Comparison of ENCODE assay signal across 20 cellular contexts in the genomic region with DNA sequence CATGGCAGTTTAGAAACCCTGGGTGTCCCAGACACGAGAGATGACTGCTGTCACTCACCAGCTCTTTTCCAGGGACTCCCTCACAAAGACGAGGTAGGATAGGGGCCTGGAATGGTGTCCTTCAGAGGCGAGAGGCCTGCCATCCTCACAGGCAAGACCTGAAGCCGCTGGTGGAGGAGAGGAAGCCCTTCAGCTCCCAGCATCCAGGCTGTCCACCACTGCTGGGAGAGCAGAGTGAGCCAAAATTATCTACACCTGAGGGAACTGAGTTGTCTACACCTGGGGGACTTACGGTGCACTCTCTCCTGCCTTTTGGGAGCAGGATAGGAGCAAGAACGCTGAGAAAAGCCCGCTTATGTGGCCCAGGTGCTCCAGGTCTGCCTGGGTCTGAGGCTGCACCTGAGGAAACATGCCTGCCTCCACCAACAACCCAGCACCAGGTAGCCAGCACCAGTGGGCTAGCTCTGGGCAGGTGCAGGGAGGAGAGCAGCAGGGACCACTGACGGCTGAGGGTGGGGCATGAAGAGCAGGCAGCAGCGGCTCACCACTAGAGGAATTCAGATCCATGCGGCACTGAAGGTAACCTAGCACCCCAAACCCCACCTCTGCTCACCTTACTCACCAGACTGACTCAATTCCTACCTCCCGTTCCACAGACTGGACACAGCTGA.
A peak's percentile ranks its signal among the peaks of the same experiment; 100 is the strongest.
DNase-seq lines count a peak whose midpoint lies in the region; ATAC-seq, FAIRE-seq and TF ChIP-seq lines count a peak whose summit lies in the region.
"Had no signal": no experiment of that assay in that cellular context is flagged by ENCODE, and none has a peak within 500 bp of the region (broad histone marks: within the 10 kb centered on the region; RNA-seq: fewer than 3 reads in every experiment).

No MANE protein-coding gene starts in this region.

- FAIRE-seq in H1 (lab: Jason Lieb, UNC) = no peak
- FAIRE-seq in kidney (lab: Jason Lieb, UNC) = no peak
- FAIRE-seq: D721Med, GM12891, HepG2 had no signal

- H3K4ac ChIP-seq in H1 (replicated peaks; ENCODE audit: insufficient read length, low read depth, low read length) = peak overlapping the region; percentile 34

- intact Hi-C loops in activated CD4-positive, alpha-beta T cell treated with anti-CD3 and anti-CD28 coated beads, Interleukin-2, amount 10 ng/mL, durations not matched to agents 24 days and 14 days (cut with micrococcal nuclease) = no loop called here
- intact Hi-C loops in kidney (cut with DNase I) = no loop called here

- TF ChIP-seq EP300 in H1 (IDR thresholded peaks at IDR 0.05; ENCODE audit: borderline replicate concordance in 1 of 2, low read depth in 2 of 2, low read length in 2 of 2) = no peak

- no peak overlapping the region for H3K56ac ChIP-seq in H1 (replicated peaks; ENCODE audit: insufficient read length, low read depth, low read length)

- H3K79me1 ChIP-seq in H1 (ENCODE audit: low read depth, low read length) = no peaks in the 10 kb centered on the region

- no peaks in the 10 kb centered on the region for H4K20me1 ChIP-seq in H1 (replicated peaks in 1 of 2; ENCODE audit: control insufficient read depth in 1 of 2, insufficient read depth in 2 of 2, low read length in 2 of 2)

- H3K79me2 ChIP-seq in H1 (ENCODE audit: control insufficient read depth in 1 of 2, insufficient read depth in 2 of 2, low read length in 2 of 2) = no peaks in the 10 kb centered on the region

- peaks cover 6% of the 10 kb centered on the region; the same call in 1 of the 2 replicates for H3K23me2 ChIP-seq in H1 (ENCODE audit: low read depth, low read length)

- H3K4me1 ChIP-seq in H1 (replicated peaks in 1 of 4; ENCODE audit: control insufficient read depth in 3 of 4, insufficient read depth in 4 of 4, low read length in 3 of 4) = peaks cover 9 to 18% (median 12%) of the 10 kb centered on the region in 4 experiments
- H3K4me1 ChIP-seq in kidney (ENCODE audit: control insufficient read depth in 1 of 2, insufficient read depth in 1 of 2, low read depth in 1 of 2, low read length in 2 of 2) = no peaks in the 10 kb centered on the region
- H3K4me1 ChIP-seq: BE2C had no signal

- H2AK5ac ChIP-seq in H1 (ENCODE audit: low read depth, low read length) = peak overlapping the region; percentile 89; the same call in 1 of the 2 replicates

- H3K14ac ChIP-seq in H1 (ENCODE audit: insufficient read length) = no peak overlapping the region

- no peaks in the 10 kb centered on the region for H3K27me3 Mint-ChIP-seq in activated CD4-positive, alpha-beta T cell treated with anti-CD3 and anti-CD28 coated beads, Interleukin-2, amount 10 ng/mL, durations not matched to agents 24 days and 14 days
- peaks cover 5% of the 10 kb centered on the region for H3K27me3 Mint-ChIP-seq in stimulated activated naive CD8-positive, alpha-beta T cell treated with anti-CD3 and anti-CD28 coated beads, Interleukin-15, amount 100 ng/mL, for 72 hours

- peak overlapping the region; percentile 99; the same call in 1 of the 2 replicates for H2BK20ac ChIP-seq in H1 (ENCODE audit: low read length)

- no peak for TF ChIP-seq RAD21 in H1 (IDR thresholded peaks at IDR 0.05 in 1 of 2, conservative IDR thresholded peaks at IDR 0.05 in 1 of 2; ENCODE audit: low read depth in 2 of 2, low read length in 2 of 2)

- peaks cover 11 to 58% (median 42%) of the 10 kb centered on the region in 4 experiments for H3K27me3 ChIP-seq in H1 (replicated peaks in 1 of 4; ENCODE audit: control insufficient read depth in 3 of 4, extremely low read depth in 1 of 4, insufficient read depth in 3 of 4, low read length in 3 of 4)
- H3K27me3 ChIP-seq: BE2C, MG63 had no signal

- H3K23ac ChIP-seq in H1 (ENCODE audit: insufficient read length) = no peak overlapping the region

- H3K27ac ChIP-seq in H1 (ENCODE audit: low read depth, low read length) = no peak overlapping the region
- H3K27ac ChIP-seq in kidney (ENCODE audit: low read depth in 2 of 2, low read length in 2 of 2) = no peak overlapping the region

- H3K4me2 ChIP-seq in H1 (ENCODE audit: insufficient read depth in 1 of 2, low read depth in 2 of 2, low read length in 2 of 2) = peak overlapping the region; percentile 47 to 57

- TF ChIP-seq CTCF in H1 (IDR thresholded peaks at IDR 0.05; ENCODE audit: control extremely low read depth in 1 of 3, insufficient read depth in 1 of 3, low read depth in 1 of 3, low read length in 3 of 3) = no peak
- TF ChIP-seq CTCF in kidney (IDR thresholded peaks at IDR 0.05; ENCODE audit: borderline replicate concordance, extremely low read depth, insufficient read depth) = no peak

- H3K18ac ChIP-seq in H1 (ENCODE audit: extremely low read depth, low read length) = peak overlapping the region; percentile 88; the same call in 1 of the 2 replicates

- 34% methylated on average over 11 of the region's 11 CpGs; no CpG with 5 or more reads in 1 of the 2 experiments for WGBS in H1 (ENCODE audit: extremely low coverage in 1 of 2, insufficient coverage in 1 of 2, insufficient read length in 1 of 2, insufficient replicate concordance in 2 of 2, low coverage in 1 of 2, low lambda C conversion rate in 2 of 2, missing lambda C conversion rate in 1 of 2), 2 experiments

- H3K4me3 Mint-ChIP-seq in activated CD4-positive, alpha-beta T cell treated with anti-CD3 and anti-CD28 coated beads, Interleukin-2, amount 10 ng/mL, durations not matched to agents 24 days and 14 days = no peak overlapping the region
- no peak overlapping the region for H3K4me3 Mint-ChIP-seq in stimulated activated naive CD8-positive, alpha-beta T cell treated with anti-CD3 and anti-CD28 coated beads, Interleukin-15, amount 100 ng/mL, for 72 hours
- H3K4me3 Mint-ChIP-seq: CD8-positive, alpha-beta T cell had no signal

- H3K4me3 ChIP-seq in H1 (ENCODE audit: extremely low read depth in 1 of 4, insufficient read depth in 2 of 4, low read depth in 3 of 4, low read length in 4 of 4) (peak overlapping the region in 3 of 4 experiments; percentile 0 to 31 (median 11); a peak in 4 of 8 replicates), kidney (ENCODE audit: low read length in 2 of 2) (no peak overlapping the region)
- H3K4me3 ChIP-seq: MG63 had no signal

- no peak overlapping the region for H4K8ac ChIP-seq in H1 (ENCODE audit: extremely low read depth, insufficient read depth, low read length)

- H3K36me3 ChIP-seq in H1 (ENCODE audit: control insufficient read depth in 2 of 4, insufficient read depth in 4 of 4, low read length in 3 of 4) = no peaks in the 10 kb centered on the region
- no peaks in the 10 kb centered on the region for H3K36me3 ChIP-seq in kidney (ENCODE audit: control insufficient read depth in 1 of 2, insufficient read depth in 2 of 2, low read length in 2 of 2)
- H3K36me3 ChIP-seq: BE2C, MG63 had no signal

- CTCF ChIA-PET in H1 (lab: Charles Lee; ENCODE audit: partially characterized antibody) = interaction anchor here (0.7 to 5.3 kb wide), 10 partner anchors 14 to 232 kb away, joined by 3 to 30 read pairs (median 4); no protein-coding TSS in a partner anchor

- DNase-seq in activated CD4-positive, alpha-beta T cell treated with anti-CD3 and anti-CD28 coated beads, Interleukin-2, amount 10 ng/mL, durations not matched to agents 24 days and 14 days = peak; percentile 33
- DNase-seq in activated CD4-positive, alpha-beta T cell treated with anti-CD3 and anti-CD28 coated beads, Interleukin-2, amount 50 U/mL, for 48 hours = no peak
- DNase-seq in H1 (ENCODE audit: low read depth in 1 of 2, low spot score in 2 of 2) (peak in 1 of 2 experiments; percentile 71), kidney (peak; percentile 48), HuH-7.5 (ENCODE audit: low spot score) (no peak)
- DNase-seq in stimulated activated naive CD8-positive, alpha-beta T cell treated with anti-CD3 and anti-CD28 coated beads, Interleukin-15, amount 100 ng/mL, for 72 hours = no peak
- DNase-seq: BE2C; CD8-positive, alpha-beta T cell; DMS79 treated with DMSO at 0.1 percent for 48 hours; GDM1; MG63; NCI-H1092; NCI-H146; NCI-H2081 had no signal

- H4K5ac ChIP-seq in H1 (ENCODE audit: insufficient read length, low read depth, low read length) = no peak overlapping the region

- no peaks in the 10 kb centered on the region for H3K9me3 Mint-ChIP-seq in activated CD4-positive, alpha-beta T cell treated with anti-CD3 and anti-CD28 coated beads, Interleukin-2, amount 10 ng/mL, durations not matched to agents 24 days and 14 days
- H3K9me3 Mint-ChIP-seq in stimulated activated naive CD8-positive, alpha-beta T cell treated with anti-CD3 and anti-CD28 coated beads, Interleukin-15, amount 100 ng/mL, for 72 hours = no peaks in the 10 kb centered on the region
- H3K9me3 Mint-ChIP-seq: CD8-positive, alpha-beta T cell had no signal

- POLR2A ChIA-PET in H1 (lab: Charles Lee; ENCODE audit: partially characterized antibody) = interaction anchor here (1.1 to 1.2 kb wide), 2 partner anchors 14 to 25 kb away, joined by 3 to 8 read pairs; no protein-coding TSS in a partner anchor

- peak overlapping the region; percentile 95 for H2BK12ac ChIP-seq in H1 (ENCODE audit: low read depth, low read length)

- peak overlapping the region; percentile 93; the same call in 1 of the 2 replicates for H2BK5ac ChIP-seq in H1 (ENCODE audit: low read depth, low read length)

- 0 out of 2 replicates have a peak overlapping the region, but pooled peaks have one; percentile 48 for H2BK15ac ChIP-seq in H1 (ENCODE audit: low read length)

- no peaks in the 10 kb centered on the region for H3K4me1 Mint-ChIP-seq in activated CD4-positive, alpha-beta T cell treated with anti-CD3 and anti-CD28 coated beads, Interleukin-2, amount 10 ng/mL, durations not matched to agents 24 days and 14 days
- H3K4me1 Mint-ChIP-seq in stimulated activated naive CD8-positive, alpha-beta T cell treated with anti-CD3 and anti-CD28 coated beads, Interleukin-15, amount 100 ng/mL, for 72 hours = no peaks in the 10 kb centered on the region

- H2BK120ac ChIP-seq in H1 (replicated peaks; ENCODE audit: low read depth, low read length) = peak overlapping the region; percentile 45

- no peak overlapping the region for H2AFZ ChIP-seq in H1 (ENCODE audit: low read length)

- TF ChIP-seq POLR2A in H1 (IDR thresholded peaks at IDR 0.05; ENCODE audit: control extremely low read depth in 1 of 2, low read depth in 2 of 2, low read length in 2 of 2) (no peak), GM18505 (IDR thresholded peaks at IDR 0.05; ENCODE audit: borderline replicate concordance, extremely low read depth, insufficient read depth, insufficient read length) (no peak)

- H3K9ac ChIP-seq in H1 (replicated peaks in 1 of 4; ENCODE audit: extremely low read depth in 1 of 4, low read depth in 3 of 4, low read length in 3 of 4) (no peak overlapping the region), kidney (ENCODE audit: low read length in 2 of 2) (no peak overlapping the region)

- no peaks in the 10 kb centered on the region for H3K36me3 Mint-ChIP-seq in activated CD4-positive, alpha-beta T cell treated with anti-CD3 and anti-CD28 coated beads, Interleukin-2, amount 10 ng/mL, durations not matched to agents 24 days and 14 days (ENCODE audit: low read depth)
- H3K36me3 Mint-ChIP-seq: CD8-positive, alpha-beta T cell had no signal

- H3K27ac Mint-ChIP-seq in activated CD4-positive, alpha-beta T cell treated with anti-CD3 and anti-CD28 coated beads, Interleukin-2, amount 10 ng/mL, durations not matched to agents 24 days and 14 days = no peak overlapping the region
- peak overlapping the region in 1 of 2 donors; percentile 27 for H3K27ac Mint-ChIP-seq in stimulated activated naive CD8-positive, alpha-beta T cell treated with anti-CD3 and anti-CD28 coated beads, Interleukin-15, amount 100 ng/mL, for 72 hours
- H3K27ac Mint-ChIP-seq: CD8-positive, alpha-beta T cell had no signal

- peak; percentile 33 for ATAC-seq in stimulated activated naive CD8-positive, alpha-beta T cell treated with anti-CD3 and anti-CD28 coated beads, Interleukin-15, amount 100 ng/mL, for 72 hours
- ATAC-seq in GM18505 (IDR thresholded peaks at IDR 0.05; ENCODE audit: unreplicated experiment) = no peak
- no peak for ATAC-seq in GM21381 (IDR thresholded peaks at IDR 0.05; ENCODE audit: unreplicated experiment)
- ATAC-seq: CD8-positive, alpha-beta T cell; HepG2; Panc1 had no signal

- H4K91ac ChIP-seq in H1 (replicated peaks; ENCODE audit: insufficient read length, low read length) = peak overlapping the region; percentile 69

- H3K9me3 ChIP-seq in H1 (ENCODE audit: insufficient read depth in 2 of 2, low read depth in 1 of 2, low read length in 1 of 2) (no peaks in the 10 kb centered on the region), kidney (ENCODE audit: control insufficient read depth in 1 of 2, low read length in 2 of 2) (no peaks in the 10 kb centered on the region)
- H3K9me3 ChIP-seq: BE2C, MG63 had no signal

Comparison
In these comparisons a context has a peak if more than half of its experiments do, and no peak if none do; other contexts are left out.
1. DNase-seq: peak in activated CD4-positive, alpha-beta T cell treated with anti-CD3 and anti-CD28 coated beads, Interleukin-2, amount 10 ng/mL, durations not matched to agents 24 days and 14 days (single experiment) and kidney (single experiment); none in activated CD4-positive, alpha-beta T cell treated with anti-CD3 and anti-CD28 coated beads, Interleukin-2, amount 50 U/mL, for 48 hours (0 of 2), stimulated activated naive CD8-positive, alpha-beta T cell treated with anti-CD3 and anti-CD28 coated beads, Interleukin-15, amount 100 ng/mL, for 72 hours (0 of 2) and HuH-7.5 (single experiment).
2. H3K4me3 ChIP-seq: peak in H1 (3 of 4); none in kidney (0 of 2).